8 cellular contexts compared by ENCODE assay signal in the genomic region with DNA sequence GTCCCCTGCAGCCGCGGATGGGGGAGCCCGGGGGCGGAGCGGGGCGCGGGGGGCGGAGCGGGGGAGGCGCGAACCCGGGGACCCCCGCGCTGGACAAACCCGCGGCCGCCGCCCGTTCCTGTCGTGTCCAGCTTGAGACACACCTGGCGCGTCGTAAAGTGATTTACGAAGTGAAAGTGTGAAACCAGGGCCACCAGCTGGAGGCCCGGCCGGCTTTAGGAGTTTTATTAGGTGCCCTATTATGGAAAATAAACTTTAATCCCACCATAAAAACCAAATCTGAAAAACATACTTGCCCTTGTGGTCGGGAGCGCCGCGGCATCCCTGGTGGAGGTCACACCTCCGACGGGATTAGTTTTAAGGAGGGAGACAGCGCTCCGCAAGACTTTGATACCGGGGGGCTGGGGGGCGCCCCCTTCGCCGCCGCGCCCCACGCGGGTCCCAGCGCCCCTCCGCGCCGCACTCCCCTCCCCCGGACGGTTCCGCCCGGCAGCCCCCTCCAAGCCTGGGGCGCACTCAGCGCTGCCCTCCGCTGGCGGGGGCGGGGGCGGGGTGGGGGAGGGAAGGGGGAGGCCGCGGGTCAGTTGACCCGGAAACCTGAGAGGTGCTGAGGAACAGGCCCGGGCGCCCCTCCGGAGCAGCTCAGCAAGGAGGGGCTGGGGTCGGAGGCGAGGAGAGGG. TPM values are rescaled to one million over a fixed set of nuclear protein-coding genes. Genes with fewer than 3 reads are reported as not detected.
DNase-seq lines count a peak whose midpoint lies in the region; ATAC-seq and TF ChIP-seq lines count a peak whose summit lies in the region.

No MANE protein-coding gene starts in this region.

- in situ Hi-C loops in KBM-7 (cut with MboI; ENCODE audit: low pct_unique_long_range_greater_than_20kb, low sequenced_read_pairs) = no loop called here

- DNase-seq in NCI-H748 (lab: John Stamatoyannopoulos, UW; ENCODE audit: unreplicated experiment) (peak; percentile 46), NCI-H748 treated with DMSO at 0.1 percent for 48 hours (lab: John Stamatoyannopoulos, UW) (no peak), NCI-H774 (lab: John Stamatoyannopoulos, UW) (peak; percentile 25), epithelial cell of proximal tubule (ENCODE audit: low read depth) (no peak), sciatic nerve (ENCODE audit: low spot score) (peak; percentile 41), NK-92 (lab: John Stamatoyannopoulos, UW; ENCODE audit: unreplicated experiment) (no peak), KBM-7 (no peak)

- ATAC-seq in sciatic nerve (no peak), HG02571 (IDR thresholded peaks at IDR 0.05; ENCODE audit: unreplicated experiment) (no peak)

- no peak for TF ChIP-seq CTCF in epithelial cell of proximal tubule (conservative IDR thresholded peaks at IDR 0.05; ENCODE audit: low read depth, low read length)

- H3K4me3 ChIP-seq in epithelial cell of proximal tubule (ENCODE audit: low read depth, low read length) = peak overlapping the region; percentile 48

- intact Hi-C loops in sciatic nerve (cut with DNase I) = no loop called here

RNA-seq across cellular contexts. Expression of gene MNX1, which starts 10.3 kb away (rescaled TPM):
- total RNA-seq in epithelial cell of proximal tubule = 2.1 and 4.6 TPM in 2 replicates
- not detected for total RNA-seq in sciatic nerve

RNA-seq across cellular contexts. Expression of gene NOM1, which starts 50.7 kb away (rescaled TPM):
- total RNA-seq in epithelial cell of proximal tubule (8.9 and 17.7 TPM in 2 replicates), sciatic nerve (19.3 TPM)

Comparison
In these comparisons a context has a peak if more than half of its experiments do, and no peak if none do; other contexts are left out.
1. DNase-seq: peak in NCI-H748 (single experiment), NCI-H774 (single experiment) and sciatic nerve (single experiment); none in NCI-H748 treated with DMSO at 0.1 percent for 48 hours (single experiment), epithelial cell of proximal tubule (single experiment), NK-92 (single experiment) and KBM-7 (single experiment).